20 cellular contexts compared by ENCODE assay signal in genomic region chr10:113015201-113015600, GRCh38.
"Had no signal": no experiment of that assay in that cellular context is flagged by ENCODE, and none has a peak within 500 bp of the region (broad histone marks: within the 10 kb centered on the region; RNA-seq: fewer than 3 reads in every experiment).

No MANE protein-coding gene starts in this region.

- H3K36me3 ChIP-seq: lower lobe of right lung, prostate gland, transverse colon had no signal

- H3K27ac ChIP-seq: dorsolateral prefrontal cortex, lower lobe of right lung, prostate gland, skin epidermis, transverse colon had no signal

- DNase-seq: activated B cell treated with CpG ODN at 0.5 μM for 24 hours; activated CD4-positive, alpha-beta T cell treated with anti-CD3 and anti-CD28 coated beads, Interleukin-2, amount 10 ng/mL, durations not matched to agents 24 days and 14 days; activated CD8-positive, alpha-beta memory T cell treated with anti-CD3 and anti-CD28 coated beads, Interleukin-2, amount 50 U/mL, for 4 hours; activated CD8-positive, alpha-beta T cell treated with anti-CD3 and anti-CD28 coated beads, Interleukin-2, amount 10 ng/mL, durations not matched to agents 7 days and 5 days; activated effector memory CD4-positive, alpha-beta T cell treated with anti-CD3 and anti-CD28 coated beads, Interleukin-2, amount 50 U/mL, for 16 hours; activated T-cell treated with anti-CD3 and anti-CD28 coated beads, Interleukin-2, amount 50 U/mL, for 48 hours; dorsolateral prefrontal cortex; endodermal cell; head of caudate nucleus; immature natural killer cell; lower lobe of right lung; nephron progenitor cell; occipital lobe; right cardiac atrium; stimulated activated CD4-positive, alpha-beta T cell treated with anti-CD3 and anti-CD28 coated beads, Interleukin-4, amount 100 ng/mL, for 24 hours; stimulated activated naive CD4-positive, alpha-beta T cell treated with Interleukin-2 at 50 U/mL for 16 hours; substantia nigra; transverse colon had no signal

- H3K27me3 ChIP-seq: dorsolateral prefrontal cortex, transverse colon had no signal

- H3K9me3 ChIP-seq: lower lobe of right lung, prostate gland, transverse colon had no signal

- H3K4me3 ChIP-seq: dorsolateral prefrontal cortex, lower lobe of right lung, prostate gland, skin epidermis, transverse colon had no signal
